ENCODE assay signal across 23 cellular contexts in the genomic region with DNA sequence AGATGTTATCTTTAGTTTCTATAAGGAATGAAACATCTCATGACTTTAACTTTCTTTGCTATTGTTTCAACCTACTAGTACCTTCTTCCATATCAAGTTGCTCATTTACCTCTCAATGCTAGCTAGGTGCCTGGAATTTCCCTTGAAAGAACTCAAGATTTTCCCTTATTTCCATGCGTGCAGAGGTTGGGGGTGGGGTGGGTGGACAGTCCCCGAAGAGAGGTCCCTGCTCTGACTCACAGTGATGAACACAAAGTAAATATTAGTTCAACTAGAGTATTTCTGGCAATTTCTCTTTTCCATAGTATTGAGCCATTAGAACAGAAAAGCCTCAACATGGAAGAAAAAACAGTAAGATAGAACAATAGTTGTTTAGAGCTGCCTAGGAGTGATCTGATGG.
"Had no signal": no experiment of that assay in that cellular context is flagged by ENCODE, and none has a peak within 500 bp of the region (broad histone marks: within the 10 kb centered on the region; RNA-seq: fewer than 3 reads in every experiment).

No MANE protein-coding gene starts in this region.

- ATAC-seq: left cardiac atrium; psoas muscle; stimulated activated naive B cell treated with anti-CD40 and anti-IgM and Interleukin-4, amounts not matched to agents 10 μg/mL and 1 μg/mL and 100 μg/mL, for 72 hours; upper lobe of right lung had no signal

- H3K36me3 Mint-ChIP-seq: activated naive CD8-positive, alpha-beta T cell treated with anti-CD3 and anti-CD28 coated beads for 36 hours; brain; stimulated activated naive B cell treated with anti-CD40 and anti-IgM and Interleukin-4, amounts not matched to agents 10 μg/mL and 1 μg/mL and 100 μg/mL, for 72 hours had no signal

- H3K9me3 Mint-ChIP-seq: activated naive CD4-positive, alpha-beta T cell treated with anti-CD3 and anti-CD28 coated beads for 36 hours; brain; nephron had no signal

- H3K4me1 Mint-ChIP-seq: activated B cell treated with CpG ODN at 0.5 μM for 24 hours; activated naive CD8-positive, alpha-beta T cell treated with anti-CD3 and anti-CD28 coated beads for 36 hours; brain; nephron; stimulated activated naive B cell treated with anti-CD40 and anti-IgM and Interleukin-4, amounts not matched to agents 10 μg/mL and 1 μg/mL and 100 μg/mL, for 72 hours had no signal

- DNase-seq: activated B cell treated with CpG ODN at 0.5 μM for 24 hours; activated CD8-positive, alpha-beta memory T cell treated with anti-CD3 and anti-CD28 coated beads for 24 hours; activated effector memory CD4-positive, alpha-beta T cell treated with anti-CD3 and anti-CD28 coated beads, Interleukin-2, amount 50 U/mL, for 16 hours; activated naive CD4-positive, alpha-beta T cell treated with anti-CD3 and anti-CD28 coated beads for 36 hours; activated naive CD8-positive, alpha-beta T cell treated with anti-CD3 and anti-CD28 coated beads for 36 hours; adrenal gland; cerebellar nuclear complex; colonic mucosa; effector CD8-positive, alpha-beta T cell; esophagus squamous epithelium; foreskin melanocyte; islet precursor cell; left cardiac atrium; mammary epithelial cell; psoas muscle; stimulated activated CD4-positive, alpha-beta T cell treated with anti-CD3 and anti-CD28 coated beads, Interleukin-1b, Interleukin-23, amount 100 ng/mL, for 48 hours; stimulated activated naive B cell treated with anti-CD40 and anti-IgM and Interleukin-4, amounts not matched to agents 10 μg/mL and 1 μg/mL and 100 μg/mL, for 72 hours; stomach; T-helper 2 cell; thyroid gland; upper lobe of right lung had no signal

- H3K4me3 Mint-ChIP-seq: activated B cell treated with CpG ODN at 0.5 μM for 24 hours; activated naive CD4-positive, alpha-beta T cell treated with anti-CD3 and anti-CD28 coated beads for 36 hours; activated naive CD8-positive, alpha-beta T cell treated with anti-CD3 and anti-CD28 coated beads for 36 hours; brain; nephron; stimulated activated naive B cell treated with anti-CD40 and anti-IgM and Interleukin-4, amounts not matched to agents 10 μg/mL and 1 μg/mL and 100 μg/mL, for 72 hours had no signal

- H3K27ac Mint-ChIP-seq: activated B cell treated with CpG ODN at 0.5 μM for 24 hours; activated naive CD4-positive, alpha-beta T cell treated with anti-CD3 and anti-CD28 coated beads for 36 hours; activated naive CD8-positive, alpha-beta T cell treated with anti-CD3 and anti-CD28 coated beads for 36 hours; brain; nephron; stimulated activated naive B cell treated with anti-CD40 and anti-IgM and Interleukin-4, amounts not matched to agents 10 μg/mL and 1 μg/mL and 100 μg/mL, for 72 hours had no signal

- H3K27me3 Mint-ChIP-seq: activated B cell treated with CpG ODN at 0.5 μM for 24 hours; activated naive CD8-positive, alpha-beta T cell treated with anti-CD3 and anti-CD28 coated beads for 36 hours; brain; stimulated activated naive B cell treated with anti-CD40 and anti-IgM and Interleukin-4, amounts not matched to agents 10 μg/mL and 1 μg/mL and 100 μg/mL, for 72 hours had no signal
